Comparison of ENCODE assay signal across 12 cellular contexts in genomic region chr2:207253946-207254345, GRCh38.
A peak's percentile ranks its signal among the peaks of the same experiment; 100 is the strongest.
DNase-seq lines count a peak whose midpoint lies in the region; TF ChIP-seq lines count a peak whose summit lies in the region.
"Had no signal": no experiment of that assay in that cellular context is flagged by ENCODE, and none has a peak within 500 bp of the region (broad histone marks: within the 10 kb centered on the region; RNA-seq: fewer than 3 reads in every experiment).

No MANE protein-coding gene starts in this region.

- peak; percentile 71 for DNase-seq in Daoy (ENCODE audit: low read depth)
- peak; percentile 34 for DNase-seq in RKO (ENCODE audit: low spot score)
- peak; percentile 89 for DNase-seq in epithelial cell of esophagus (ENCODE audit: low read depth)
- peak; percentile 95 for DNase-seq in non-pigmented ciliary epithelial cell (ENCODE audit: low read depth)
- no peak for DNase-seq in HT-29 (ENCODE audit: low spot score)
- DNase-seq in mucosa of gallbladder (ENCODE audit: low spot score): no peak
- no peak for DNase-seq in NCI-H82 (lab: John Stamatoyannopoulos, UW)
- no peak for DNase-seq in activated naive CD4-positive, alpha-beta T cell treated with anti-CD3 and anti-CD28 coated beads, Interleukin-2, amount 50 U/mL, for 16 hours
- DNase-seq: naive B cell, NCI-H526 had no signal

- TF ChIP-seq CTCF in epithelial cell of esophagus (IDR thresholded peaks at IDR 0.05; ENCODE audit: insufficient read depth, low read depth, low read length, missing control alignments): no peak

- no peak overlapping the region for H3K4me3 ChIP-seq in epithelial cell of esophagus (ENCODE audit: low read length)
- H3K4me3 ChIP-seq: cardiac muscle cell, suprapubic skin had no signal

Comparison
In these comparisons a context has a peak if more than half of its experiments do, and no peak if none do; other contexts are left out.
1. DNase-seq: peak in Daoy (single experiment), RKO (single experiment), epithelial cell of esophagus (single experiment) and non-pigmented ciliary epithelial cell (single experiment); none in HT-29 (single experiment), mucosa of gallbladder (single experiment), NCI-H82 (single experiment) and activated naive CD4-positive, alpha-beta T cell treated with anti-CD3 and anti-CD28 coated beads, Interleukin-2, amount 50 U/mL, for 16 hours (single experiment).